ENCODE assay signal across 24 cellular contexts in genomic region chr13:79658333-79658975, GRCh38.
A peak's percentile ranks its signal among the peaks of the same experiment; 100 is the strongest.
DNase-seq lines count a peak whose midpoint lies in the region; ATAC-seq and TF ChIP-seq lines count a peak whose summit lies in the region.
"Had no signal": no experiment of that assay in that cellular context is flagged by ENCODE, and none has a peak within 500 bp of the region (broad histone marks: within the 10 kb centered on the region; RNA-seq: fewer than 3 reads in every experiment).

No MANE protein-coding gene starts in this region.

- intact Hi-C loops in mammary epithelial cell (cut with micrococcal nuclease), result no loop called here
- intact Hi-C loops in MCF 10A (cut with micrococcal nuclease), result no loop called here
- intact Hi-C loops in heart right ventricle (cut with DNase I), result no loop called here

- dilution Hi-C loops in mammary epithelial cell (cut with HindIII; ENCODE audit: low sequenced_read_pairs), result no loop called here

- H3K4me2 ChIP-seq in mammary epithelial cell (ENCODE audit: insufficient read depth, low read depth, low read length), result peak overlapping the region; percentile 16
- H3K4me2 ChIP-seq: A549 had no signal

- H3K27ac Mint-ChIP-seq in MCF 10A (ENCODE audit: low read depth, unreplicated experiment) (no peak overlapping the region), type B pancreatic cell (peak overlapping the region; percentile 19)
- H3K27ac Mint-ChIP-seq: HFFc6; stimulated activated memory B cell treated with anti-CD40 and anti-IgM and Interleukin-4, amounts not matched to agents 10 μg/mL and 1 μg/mL and 100 μg/mL, for 72 hours had no signal

- H3K4me3 Mint-ChIP-seq in MCF 10A (ENCODE audit: unreplicated experiment), result no peak overlapping the region
- no peak overlapping the region for H3K4me3 Mint-ChIP-seq in type B pancreatic cell
- H3K4me3 Mint-ChIP-seq: HFFc6; stimulated activated memory B cell treated with anti-CD40 and anti-IgM and Interleukin-4, amounts not matched to agents 10 μg/mL and 1 μg/mL and 100 μg/mL, for 72 hours had no signal

- H3K4me1 ChIP-seq in mammary epithelial cell (ENCODE audit: insufficient read depth, low read length) (peaks cover 14% of the 10 kb centered on the region), heart right ventricle (peaks cover 6 to 40% (median 18%) of the 10 kb centered on the region in 9 donors), neuron (ENCODE audit: insufficient read depth, low read length) (peaks cover 33% of the 10 kb centered on the region)
- H3K4me1 ChIP-seq: A549, parathyroid adenoma, thyroid gland had no signal

- in situ Hi-C loops in mammary epithelial cell (cut with MboI; ENCODE audit: low sequenced_read_pairs in 2 of 2), result no loop called here

- DNase-seq in mammary epithelial cell (no peak), MCF 10A (ENCODE audit: unreplicated experiment) (no peak), heart right ventricle (peak in 1 of 2 donors; percentile 5), type B pancreatic cell (ENCODE audit: extremely low spot score, unreplicated experiment) (no peak), RPMI8226 (no peak), globus pallidus (ENCODE audit: low spot score) (no peak), amygdala (lab: John Stamatoyannopoulos, UW) (no peak)
- DNase-seq: activated CD4-positive, alpha-beta T cell treated with anti-CD3 and anti-CD28 coated beads for 48 hours; amniotic stem cell; cerebellar nuclear complex; DMS 273 treated with DMSO at 0.1 percent for 48 hours; GF-D8; HFFc6; KG1; NCI-H1092; NCI-H748 treated with DMSO at 0.1 percent for 48 hours; PC-3; stimulated activated CD4-positive, alpha-beta T cell treated with anti-CD3 and anti-CD28 coated beads, Interleukin-15, amount 100 ng/mL, for 24 hours; thyroid gland had no signal

- 39% methylated on average over 3 of the region's 3 CpGs for WGBS in mammary epithelial cell (ENCODE audit: low coverage, missing lambda C conversion rate)
- WGBS in heart right ventricle, 2 donors, result 43 to 52% methylated on average over 3 of the region's 3 CpGs

- H3K4me3 ChIP-seq in mammary epithelial cell (replicated peaks in 1 of 3; ENCODE audit: insufficient read depth in 1 of 3, low read depth in 2 of 3, low read length in 3 of 3), result no peak overlapping the region
- H3K4me3 ChIP-seq in heart right ventricle, result no peak overlapping the region
- H3K4me3 ChIP-seq in neuron (ENCODE audit: low read length), result no peak overlapping the region
- H3K4me3 ChIP-seq: A549, GM12878, thyroid gland had no signal

- no peak overlapping the region for H3K9ac ChIP-seq in mammary epithelial cell (ENCODE audit: insufficient read depth, low read length)
- H3K9ac ChIP-seq: parathyroid adenoma had no signal

- H3K9me3 Mint-ChIP-seq in MCF 10A (ENCODE audit: unreplicated experiment) (no peaks in the 10 kb centered on the region), type B pancreatic cell (no peaks in the 10 kb centered on the region)
- H3K9me3 Mint-ChIP-seq: HFFc6; stimulated activated memory B cell treated with anti-CD40 and anti-IgM and Interleukin-4, amounts not matched to agents 10 μg/mL and 1 μg/mL and 100 μg/mL, for 72 hours had no signal

- CTCF ChIA-PET in mammary epithelial cell (lab: Charles Lee; ENCODE audit: low non-redundant PET) (interaction anchor here (1.1 kb wide), 1 partner anchor 21 kb away, joined by 9 read pairs; no protein-coding TSS in a partner anchor), MCF 10A (lab: Yijun Ruan, JAX) (interaction anchor here (0.6 to 2.0 kb wide), 8 partner anchors 10 to 1359 kb away, joined by 3 to 7 read pairs (median 4); no protein-coding TSS in a partner anchor)

- H3K36me3 ChIP-seq in mammary epithelial cell (ENCODE audit: insufficient read depth, low read length), result no peaks in the 10 kb centered on the region
- no peaks in the 10 kb centered on the region for H3K36me3 ChIP-seq in heart right ventricle
- no peaks in the 10 kb centered on the region for H3K36me3 ChIP-seq in neuron (ENCODE audit: insufficient read depth, low read length)
- H3K36me3 ChIP-seq: thyroid gland had no signal

- ATAC-seq in heart right ventricle, result peak in 7 of 8 donors; percentile 31 to 78 (median 66)
- ATAC-seq: A549; PC-3; stimulated activated memory B cell treated with anti-CD40 and anti-IgM and Interleukin-4, amounts not matched to agents 10 μg/mL and 1 μg/mL and 100 μg/mL, for 72 hours had no signal

- H4K20me1 ChIP-seq in mammary epithelial cell (ENCODE audit: insufficient read depth, low read length), result no peaks in the 10 kb centered on the region

- BruUV-seq in mammary epithelial cell (replicated peaks; lab: Mats Ljungman, UMichigan) (no TSS peak), MCF 10A (replicated peaks; lab: Mats Ljungman, UMichigan) (no TSS peak)

- TF ChIP-seq CTCF in mammary epithelial cell (conservative IDR thresholded peaks at IDR 0.05 in 1 of 2, IDR thresholded peaks at IDR 0.05 in 1 of 2; ENCODE audit: extremely low read depth in 1 of 2, insufficient read depth in 1 of 2, low read depth in 1 of 2, low read length in 2 of 2), result no peak
- TF ChIP-seq CTCF in MCF 10A (IDR thresholded peaks at IDR 0.05; ENCODE audit: unreplicated experiment), result no peak
- TF ChIP-seq CTCF in heart right ventricle (IDR thresholded peaks at IDR 0.05), result no peak
- no peak for TF ChIP-seq CTCF in type B pancreatic cell (conservative IDR thresholded peaks at IDR 0.05)

- H3K27me3 Mint-ChIP-seq in MCF 10A (ENCODE audit: insufficient read depth, unreplicated experiment) (no peaks in the 10 kb centered on the region), type B pancreatic cell (peaks cover 2% of the 10 kb centered on the region)

- H2AFZ ChIP-seq in mammary epithelial cell (ENCODE audit: low read depth, low read length) (peak overlapping the region; percentile 90), neuron (ENCODE audit: low read depth, low read length) (peak overlapping the region; percentile 42)
- H2AFZ ChIP-seq: parathyroid adenoma had no signal

- H3K27me3 ChIP-seq in mammary epithelial cell (ENCODE audit: insufficient read depth, low read length) (no peaks in the 10 kb centered on the region), heart right ventricle (no peaks in the 10 kb centered on the region), neuron (ENCODE audit: insufficient read depth, low read length) (no peaks in the 10 kb centered on the region)
- H3K27me3 ChIP-seq: thyroid gland had no signal

- H3K27ac ChIP-seq in mammary epithelial cell (ENCODE audit: insufficient read depth, low read depth, low read length) (no peak overlapping the region), heart right ventricle (peak overlapping the region; percentile 29 to 89 (median 64))
- H3K27ac ChIP-seq: A549, parathyroid adenoma, thyroid gland had no signal

- POLR2A ChIA-PET in MCF 10A (lab: Yijun Ruan, JAX), result interaction anchor here (0.8 kb wide), 1 partner anchor 11 kb away, joined by 4 read pairs; no protein-coding TSS in a partner anchor

- H3K79me2 ChIP-seq in mammary epithelial cell (ENCODE audit: insufficient read depth, low read length), result no peaks in the 10 kb centered on the region
- H3K79me2 ChIP-seq: parathyroid adenoma had no signal

- no peaks in the 10 kb centered on the region for H3K9me3 ChIP-seq in mammary epithelial cell (replicated peaks; ENCODE audit: insufficient read depth, low read length)
- H3K9me3 ChIP-seq in heart right ventricle, result no peaks in the 10 kb centered on the region
- no peaks in the 10 kb centered on the region for H3K9me3 ChIP-seq in neuron (ENCODE audit: low read length)
- H3K9me3 ChIP-seq: A549, thyroid gland had no signal

- no peaks in the 10 kb centered on the region for H3K36me3 Mint-ChIP-seq in MCF 10A (ENCODE audit: insufficient read depth, unreplicated experiment)
- H3K36me3 Mint-ChIP-seq in type B pancreatic cell, result no peaks in the 10 kb centered on the region
- H3K36me3 Mint-ChIP-seq: stimulated activated memory B cell treated with anti-CD40 and anti-IgM and Interleukin-4, amounts not matched to agents 10 μg/mL and 1 μg/mL and 100 μg/mL, for 72 hours had no signal

- H3K4me1 Mint-ChIP-seq in MCF 10A (ENCODE audit: insufficient read depth, unreplicated experiment) (peaks cover 15% of the 10 kb centered on the region), type B pancreatic cell (ENCODE audit: unreplicated experiment) (peaks cover 26% of the 10 kb centered on the region)
- H3K4me1 Mint-ChIP-seq: stimulated activated memory B cell treated with anti-CD40 and anti-IgM and Interleukin-4, amounts not matched to agents 10 μg/mL and 1 μg/mL and 100 μg/mL, for 72 hours had no signal
